ENCODE assay signal across 22 cellular contexts in the genomic region with DNA sequence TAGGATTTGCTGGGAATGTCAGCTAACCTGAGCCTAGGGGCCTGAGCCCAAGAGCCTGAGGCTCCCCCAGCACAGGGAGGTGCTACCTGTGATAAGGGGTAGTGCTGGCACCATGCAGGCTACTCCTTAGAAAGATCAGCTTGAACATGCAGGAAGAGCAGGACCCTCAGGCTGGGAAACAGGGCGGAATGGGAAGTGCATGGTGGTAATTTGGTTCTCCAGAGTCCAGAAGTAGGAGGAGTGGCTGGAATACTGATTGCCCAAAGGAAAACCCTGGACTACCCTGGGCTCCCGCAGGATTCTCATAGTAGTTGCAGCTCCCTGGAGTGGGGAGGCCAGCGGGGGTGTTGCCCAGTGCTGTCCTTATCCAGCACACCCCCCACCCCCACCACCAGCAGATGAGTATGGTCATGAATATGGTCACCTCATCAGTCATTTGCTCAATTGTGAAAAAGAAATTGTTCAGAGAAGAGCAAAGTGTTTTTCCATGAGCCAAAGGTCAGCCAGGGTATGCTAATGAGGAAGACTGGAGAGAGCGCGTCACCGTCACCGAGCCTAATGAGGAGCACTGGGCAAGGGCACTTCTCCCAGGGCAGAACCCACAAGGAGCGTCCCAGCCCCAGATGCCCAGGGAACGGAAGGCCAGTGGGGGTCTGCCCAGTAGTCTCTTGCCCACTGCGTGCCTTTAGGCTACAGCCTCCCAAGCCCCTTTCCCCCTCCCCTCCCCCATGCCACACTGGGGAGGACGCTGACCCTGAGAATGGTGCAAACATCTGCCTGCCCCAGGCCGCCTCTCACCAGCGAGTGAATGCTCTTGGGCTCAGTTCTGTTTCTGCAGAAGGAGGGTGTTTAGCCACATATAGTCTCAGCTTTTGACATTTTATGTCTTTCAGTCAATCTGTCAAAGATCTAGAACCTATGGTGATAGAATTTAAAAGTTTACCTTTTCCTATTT.
"Had no signal": no experiment of that assay in that cellular context is flagged by ENCODE, and none has a peak within 500 bp of the region (broad histone marks: within the 10 kb centered on the region; RNA-seq: fewer than 3 reads in every experiment).

No MANE protein-coding gene starts in this region.

- H3K27ac ChIP-seq: adrenal gland, ascending aorta, brain microvascular endothelial cell, sigmoid colon had no signal

- H3K27ac Mint-ChIP-seq: activated naive CD4-positive, alpha-beta T cell treated with anti-CD3 and anti-CD28 coated beads, Interleukin-2, amount 50 U/mL, for 24 hours; activated T-helper 1 cell treated with anti-CD3 and anti-CD28 coated beads, Interleukin-12 subunit alpha, Interleukin-12 subunit beta, Interleukin-2, Interleukin-4 antibody, amounts not matched to agents 30 ng/mL and 10 ng/mL and 1 ng/mL, durations not matched to agents 14 hours and 24 hours and 36 hours; dendritic cell treated with granulocyte-macrophage colony-stimulating factor and Interleukin-4, amounts not matched to agents 40 ng/mL and 50 ng/mL, for 4 days; memory B cell had no signal

- DNase-seq: activated CD4-positive, alpha-beta T cell treated with anti-CD3 and anti-CD28 coated beads, Interleukin-2, amount 50 U/mL, for 48 hours; activated gamma-delta T cell treated with Interleukin-2 at 50 U/mL for 16 hours; brain microvascular endothelial cell; caudate nucleus; effector CD4-positive, alpha-beta T cell; foreskin melanocyte; hippocampal formation; left ventricle myocardium superior; occipital lobe; sigmoid colon; stimulated activated CD4-positive, alpha-beta T cell treated with anti-CD3 and anti-CD28 coated beads, Interleukin-2, amount 100 ng/mL, for 48 hours; stimulated activated CD8-positive, alpha-beta memory T cell treated with anti-CD3 and anti-CD28 coated beads, Interleukin-4, amount 100 ng/mL, for 48 hours; stimulated activated naive CD4-positive, alpha-beta T cell; substantia nigra; T-helper 1 cell; thyroid gland had no signal

- H3K9me3 Mint-ChIP-seq: activated naive CD4-positive, alpha-beta T cell treated with anti-CD3 and anti-CD28 coated beads, Interleukin-2, amount 50 U/mL, for 24 hours; activated T-helper 1 cell treated with anti-CD3 and anti-CD28 coated beads, Interleukin-12 subunit alpha, Interleukin-12 subunit beta, Interleukin-2, Interleukin-4 antibody, amounts not matched to agents 30 ng/mL and 10 ng/mL and 1 ng/mL, durations not matched to agents 14 hours and 24 hours and 36 hours; dendritic cell treated with granulocyte-macrophage colony-stimulating factor and Interleukin-4, amounts not matched to agents 40 ng/mL and 50 ng/mL, for 4 days; memory B cell had no signal

- H3K27me3 ChIP-seq: adrenal gland, ascending aorta, brain microvascular endothelial cell, sigmoid colon, thyroid gland had no signal

- H3K4me1 ChIP-seq: ascending aorta had no signal

- H3K27me3 Mint-ChIP-seq: activated naive CD4-positive, alpha-beta T cell treated with anti-CD3 and anti-CD28 coated beads, Interleukin-2, amount 50 U/mL, for 24 hours; dendritic cell treated with granulocyte-macrophage colony-stimulating factor and Interleukin-4, amounts not matched to agents 40 ng/mL and 50 ng/mL, for 4 days; memory B cell had no signal

- H3K4me3 Mint-ChIP-seq: activated naive CD4-positive, alpha-beta T cell treated with anti-CD3 and anti-CD28 coated beads, Interleukin-2, amount 50 U/mL, for 24 hours; activated T-helper 1 cell treated with anti-CD3 and anti-CD28 coated beads, Interleukin-12 subunit alpha, Interleukin-12 subunit beta, Interleukin-2, Interleukin-4 antibody, amounts not matched to agents 30 ng/mL and 10 ng/mL and 1 ng/mL, durations not matched to agents 14 hours and 24 hours and 36 hours; dendritic cell treated with granulocyte-macrophage colony-stimulating factor and Interleukin-4, amounts not matched to agents 40 ng/mL and 50 ng/mL, for 4 days; memory B cell had no signal

- ATAC-seq: left ventricle myocardium superior had no signal
